In genomic region chr15:72271221-72271620, GRCh38 we compare ENCODE assay signal across 1 cellular context.
TF ChIP-seq lines count a peak whose summit lies in the region.

No MANE protein-coding gene starts in this region.

TF ChIP-seq in GM23338, 12 proteins besides CTCF, POLR2A, EP300 and RAD21 (continued from another document):
- TF ChIP-seq ZNF462 (CRISPR knock-in tag; IDR thresholded peaks at IDR 0.05): no peak
- TF ChIP-seq ZNF331 (CRISPR knock-in tag; IDR thresholded peaks at IDR 0.05; ENCODE audit: low read depth): no peak
- TF ChIP-seq POLR2AphosphoS5 (IDR thresholded peaks at IDR 0.05; ENCODE audit: low read depth): no peak
- TF ChIP-seq ETS1 (IDR thresholded peaks at IDR 0.05): no peak
- no peak for TF ChIP-seq EZH2phosphoT487 (IDR thresholded peaks at IDR 0.05; ENCODE audit: unreplicated experiment)
- no peak for TF ChIP-seq STAT1 (IDR thresholded peaks at IDR 0.05; ENCODE audit: unreplicated experiment)
- no peak for TF ChIP-seq ZNF114 (CRISPR knock-in tag; IDR thresholded peaks at IDR 0.05)
- TF ChIP-seq JUNB (IDR thresholded peaks at IDR 0.05; ENCODE audit: unreplicated experiment): no peak
- no peak for TF ChIP-seq NANOG (IDR thresholded peaks at IDR 0.05; ENCODE audit: borderline replicate concordance)
